ENCODE assay signal across 8 cellular contexts in the genomic region with DNA sequence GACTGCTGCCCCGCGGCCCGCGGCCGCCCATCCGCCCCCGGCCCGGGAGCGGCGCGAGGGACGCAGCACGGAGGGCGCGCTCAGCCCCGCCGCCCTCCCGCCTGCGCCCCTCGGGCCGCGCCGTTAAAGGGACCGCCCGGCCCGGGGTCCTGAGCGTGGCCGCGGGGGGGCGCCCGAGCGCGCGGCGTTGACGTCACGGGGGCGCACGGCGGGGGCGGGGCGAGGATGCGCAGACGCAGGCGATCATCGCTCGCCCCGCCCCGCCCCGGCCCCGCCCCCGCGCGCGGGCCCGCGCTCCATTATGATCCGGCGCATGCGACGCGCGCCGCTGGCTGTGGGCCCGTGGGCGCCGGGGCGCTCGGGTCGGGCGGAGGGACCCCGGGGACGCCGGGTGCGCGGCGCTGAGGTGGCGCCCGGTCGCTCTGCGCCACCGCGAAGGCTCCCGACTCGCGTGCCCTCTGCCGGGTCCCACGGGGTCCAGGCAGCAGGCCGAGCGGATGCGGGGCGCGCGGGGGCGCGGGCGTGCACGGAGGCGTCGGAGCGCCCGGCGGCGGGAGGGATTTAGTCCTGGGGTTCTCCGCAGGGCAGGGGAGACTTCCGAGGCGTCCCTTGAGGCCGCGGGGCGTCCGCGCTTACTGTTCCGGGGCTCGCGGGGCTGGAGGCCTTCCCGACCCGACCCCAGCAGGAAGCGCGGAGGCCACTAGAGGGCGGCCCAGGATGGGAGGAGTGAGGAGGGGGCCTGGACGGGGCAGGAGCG. TPM values are rescaled to one million over a fixed set of nuclear protein-coding genes. Genes with fewer than 3 reads are reported as not detected.
A peak's percentile ranks its signal among the peaks of the same experiment; 100 is the strongest.
DNase-seq lines count a peak whose midpoint lies in the region; ATAC-seq, FAIRE-seq and TF ChIP-seq lines count a peak whose summit lies in the region.

A gene (minus strand): TSS at position 163 of the 757 bp plus-strand sequence. CDS start 353 bp downstream, outside the sequence.

- H3K9me3 ChIP-seq in neutrophil (no peaks in the 10 kb centered on the region), testis (no peaks in the 10 kb centered on the region)

- FAIRE-seq in frontal cortex (lab: Jason Lieb, UNC) = no peak

- peak within 1 kb of the TSS; percentile 64 for H3K27ac ChIP-seq in neutrophil
- H3K27ac ChIP-seq in testis = peak within 1 kb of the TSS; percentile 66 to 90

- peak; percentile 50 for TF ChIP-seq CTCF in AG09309 (IDR thresholded peaks at IDR 0.05; ENCODE audit: control insufficient read depth, insufficient read depth, low read depth, low read length, missing control alignments)
- TF ChIP-seq CTCF in neutrophil (IDR thresholded peaks at IDR 0.05) = peak; percentile 47
- peak; percentile 37 to 52 (median 44) for TF ChIP-seq CTCF in testis (IDR thresholded peaks at IDR 0.05)

- DNase-seq in AG09309 (ENCODE audit: low read depth) (no peak), RPMI7951 (ENCODE audit: low read depth) (peak; percentile 56), frontal cortex (ENCODE audit: low spot score in 2 of 2) (peak; percentile 97 to 99), testis (peak; percentile 60)
- peak; percentile 66 for DNase-seq in activated naive CD4-positive, alpha-beta T cell treated with Interleukin-2 at 50 U/mL for 16 hours

- intact Hi-C loops in testis (cut with DNase I; ENCODE audit: low total_unique reads) = no loop called here

- TF ChIP-seq POLR2A in GM18526 (IDR thresholded peaks at IDR 0.05; ENCODE audit: extremely low read depth, insufficient read length) = peak; percentile 56
- TF ChIP-seq POLR2A in testis (IDR thresholded peaks at IDR 0.05) = no peak

- peaks cover 9% of the 10 kb centered on the region in 2 experiments for H3K4me1 ChIP-seq in neutrophil (ENCODE audit: control insufficient read depth in 1 of 2, insufficient read depth in 1 of 2, low read depth in 1 of 2, low read length in 1 of 2)
- H3K4me1 ChIP-seq in testis = peaks cover 64% of the 10 kb centered on the region

- ATAC-seq in HG03159 (IDR thresholded peaks at IDR 0.05; ENCODE audit: unreplicated experiment) = peak; percentile 52

- H3K27me3 ChIP-seq in neutrophil (peaks cover 48% of the 10 kb centered on the region), testis (no peaks in the 10 kb centered on the region)

- WGBS in testis, 2 donors = 1% methylated on average over 34 of the region's 122 CpGs; no CpG with 5 or more reads in 1 of the 2 donors

- H3K36me3 ChIP-seq in neutrophil = no peaks in the 10 kb centered on the region
- no peaks in the 10 kb centered on the region for H3K36me3 ChIP-seq in testis (ENCODE audit: low read depth, missing control alignments)

- H3K4me3 ChIP-seq in AG09309 (ENCODE audit: control insufficient read depth, low read depth, low read length) (peak within 1 kb of the TSS; percentile 84), neutrophil (ENCODE audit: low read depth in 1 of 2, low read length in 1 of 2) (peak within 1 kb of the TSS; percentile 70 to 75), testis (peak within 1 kb of the TSS; percentile 67 to 75)

RNA-seq across cellular contexts. Expression of the gene that starts here (rescaled TPM):
- total RNA-seq in RPMI7951 (2014; rRNA removed; shearing (Covaris generic)) = 24.0 and 36.5 TPM in 2 replicates
- total RNA-seq in frontal cortex (65.2 TPM), testis (100 to 1,000 TPM; 169 to 183 TPM)
- 65.8 TPM for polyA plus RNA-seq in testis (ENCODE audit: insufficient read depth, low read depth, low replicate concordance)
